8 cellular contexts compared by ENCODE assay signal in genomic region chr9:33676184-33676745, GRCh38.
DNase-seq lines count a peak whose midpoint lies in the region; ATAC-seq and TF ChIP-seq lines count a peak whose summit lies in the region.
"Not testable (repeated sequence)": the region's sequence is repeated elsewhere in the genome, so short reads cannot be mapped to it uniquely, and the experiment has no call there.

No MANE protein-coding gene starts in this region.

- DNase-seq in HAP-1 (ENCODE audit: low spot score in 2 of 2); activated CD4-positive, alpha-beta memory T cell treated with anti-CD3 and anti-CD28 coated beads, Interleukin-2, amount 10 ng/mL, durations not matched to agents 7 days and 5 days; chondrocyte (ENCODE audit: low spot score); heart right ventricle: not testable (repeated sequence)
- peak; percentile 65 for DNase-seq in NCI-H69 (lab: John Stamatoyannopoulos, UW)

- not testable (repeated sequence) for H3K4me1 Mint-ChIP-seq in activated CD4-positive, alpha-beta memory T cell treated with anti-CD3 and anti-CD28 coated beads, Interleukin-2, amount 10 ng/mL, durations not matched to agents 7 days and 5 days
- H3K4me1 Mint-ChIP-seq in chondrocyte (ENCODE audit: low read depth): peaks cover 21% of the 10 kb centered on the region

- peak overlapping the region; percentile 90 for H2AFZ ChIP-seq in ACC112 (ENCODE audit: low read length, unreplicated experiment)

- H3K4me1 ChIP-seq in ACC112 (ENCODE audit: control insufficient read depth, insufficient read depth, low read length, unreplicated experiment); HAP-1; heart right ventricle; muscle layer of colon (ENCODE audit: insufficient read depth, low read length): not testable (repeated sequence)

- not testable (repeated sequence) for H3K27ac Mint-ChIP-seq in activated CD4-positive, alpha-beta memory T cell treated with anti-CD3 and anti-CD28 coated beads, Interleukin-2, amount 10 ng/mL, durations not matched to agents 7 days and 5 days
- peak overlapping the region; percentile 91 for H3K27ac Mint-ChIP-seq in chondrocyte (ENCODE audit: unreplicated experiment)

- ATAC-seq in heart right ventricle: not testable (repeated sequence)

- H3K9ac ChIP-seq in muscle layer of colon (ENCODE audit: low read length): not testable (repeated sequence)

- not testable (repeated sequence) for H3K79me2 ChIP-seq in ACC112 (ENCODE audit: control insufficient read depth, insufficient read depth, low read length, unreplicated experiment)

- TF ChIP-seq CTCF in chondrocyte (IDR thresholded peaks at IDR 0.05); heart right ventricle (IDR thresholded peaks at IDR 0.05): not testable (repeated sequence)

- H3K9me3 Mint-ChIP-seq in activated CD4-positive, alpha-beta memory T cell treated with anti-CD3 and anti-CD28 coated beads, Interleukin-2, amount 10 ng/mL, durations not matched to agents 7 days and 5 days; chondrocyte (ENCODE audit: low read depth): not testable (repeated sequence)

- in situ Hi-C loops in HAP-1 (cut with MboI; ENCODE audit: low sequenced_read_pairs): not testable (repeated sequence)

- WGBS in heart right ventricle, 2 donors: 41 to 43% methylated on average over 8 of the region's 8 CpGs

- H3K4me3 Mint-ChIP-seq in activated CD4-positive, alpha-beta memory T cell treated with anti-CD3 and anti-CD28 coated beads, Interleukin-2, amount 10 ng/mL, durations not matched to agents 7 days and 5 days: peak overlapping the region; percentile 82
- peak overlapping the region; percentile 80 for H3K4me3 Mint-ChIP-seq in chondrocyte (ENCODE audit: unreplicated experiment)

- not testable (repeated sequence) for H3K36me3 Mint-ChIP-seq in activated CD4-positive, alpha-beta memory T cell treated with anti-CD3 and anti-CD28 coated beads, Interleukin-2, amount 10 ng/mL, durations not matched to agents 7 days and 5 days (ENCODE audit: low read depth); chondrocyte (ENCODE audit: low read depth)

- H3K36me3 ChIP-seq in ACC112 (ENCODE audit: insufficient read depth, low read length); HAP-1 (replicated peaks); heart right ventricle; muscle layer of colon (ENCODE audit: insufficient read depth, low read length): not testable (repeated sequence)

- H3K27me3 Mint-ChIP-seq in activated CD4-positive, alpha-beta memory T cell treated with anti-CD3 and anti-CD28 coated beads, Interleukin-2, amount 10 ng/mL, durations not matched to agents 7 days and 5 days: peaks cover 79% of the 10 kb centered on the region
- H3K27me3 Mint-ChIP-seq in chondrocyte (ENCODE audit: low read depth): not testable (repeated sequence)

- POLR2A ChIA-PET in activated CD4-positive, alpha-beta memory T cell treated with anti-CD3 and anti-CD28 coated beads, Interleukin-2, amount 10 ng/mL, durations not matched to agents 7 days and 5 days (lab: Charles Lee): not testable (repeated sequence)

- H3K27me3 ChIP-seq in ACC112 (ENCODE audit: insufficient read depth, low read length) (peaks cover 57% of the 10 kb centered on the region), heart right ventricle (peaks cover 0 to 73% (median 24%) of the 10 kb centered on the region in 7 donors)
- H3K27me3 ChIP-seq in HAP-1 (ENCODE audit: low read depth); muscle layer of colon (ENCODE audit: control insufficient read depth in 1 of 2, insufficient read depth in 2 of 2, low read length in 2 of 2): not testable (repeated sequence)

- H3K4me3 ChIP-seq in ACC112 (ENCODE audit: low read depth, low read length): peak overlapping the region; percentile 81
- H3K4me3 ChIP-seq in HAP-1: peak overlapping the region; percentile 39
- H3K4me3 ChIP-seq in heart right ventricle: peak overlapping the region; percentile 32 to 67 (median 62)
- peak overlapping the region; percentile 49 to 61 for H3K4me3 ChIP-seq in muscle layer of colon (ENCODE audit: low read depth in 1 of 2, low read length in 2 of 2)
- peak overlapping the region; percentile 34 to 55 (median 40) for H3K4me3 ChIP-seq in skin epidermis

- H3K9me3 ChIP-seq in HAP-1; heart right ventricle; muscle layer of colon (ENCODE audit: low read length): not testable (repeated sequence)

- CTCF ChIA-PET in activated CD4-positive, alpha-beta memory T cell treated with anti-CD3 and anti-CD28 coated beads, Interleukin-2, amount 10 ng/mL, durations not matched to agents 7 days and 5 days (lab: Charles Lee): interaction anchor here (1.0 kb wide), 1 partner anchor 52 kb away, joined by 4 read pairs; no protein-coding TSS in a partner anchor

- intact Hi-C loops in heart right ventricle (cut with DNase I): not testable (repeated sequence)

- not testable (repeated sequence) for H3K27ac ChIP-seq in ACC112 (ENCODE audit: low read depth, low read length)
- peak overlapping the region in 8 of 10 donors; percentile 16 to 78 (median 67) for H3K27ac ChIP-seq in heart right ventricle
- peak overlapping the region; percentile 68 for H3K27ac ChIP-seq in muscle layer of colon (ENCODE audit: low read depth, low read length)
- H3K27ac ChIP-seq in skin epidermis: peak overlapping the region in 12 of 21 experiments; percentile 23 to 77 (median 58)
